ENCODE assay signal across 22 cellular contexts in the genomic region with DNA sequence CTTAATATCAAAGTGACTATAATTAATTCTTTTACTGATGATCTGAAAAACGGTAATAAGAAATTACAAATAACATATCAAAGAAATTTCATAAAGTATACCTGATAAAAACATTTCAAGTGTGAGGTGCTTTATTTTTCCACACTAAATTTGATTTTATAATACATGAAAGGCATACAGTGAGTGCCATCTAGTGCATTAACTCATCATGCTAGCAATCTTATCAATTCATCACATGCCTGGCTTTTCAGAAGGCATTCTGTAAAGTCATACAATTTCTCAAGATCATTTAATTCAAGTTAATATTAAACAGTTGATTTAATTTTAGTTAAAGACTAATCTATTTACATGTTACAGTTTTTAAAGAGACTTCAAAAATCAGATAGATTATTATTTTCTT.
DNase-seq lines count a peak whose midpoint lies in the region; ATAC-seq, FAIRE-seq and TF ChIP-seq lines count a peak whose summit lies in the region.
"Had no signal": no experiment of that assay in that cellular context is flagged by ENCODE, and none has a peak within 500 bp of the region (broad histone marks: within the 10 kb centered on the region; RNA-seq: fewer than 3 reads in every experiment).

No MANE protein-coding gene starts in this region.

- no peaks in the 10 kb centered on the region for H3K9me3 ChIP-seq in liver (ENCODE audit: control insufficient read depth in 4 of 4, low read length in 3 of 4)
- H3K9me3 ChIP-seq in HepG2 (ENCODE audit: low read length), result no peaks in the 10 kb centered on the region
- H3K9me3 ChIP-seq in mammary epithelial cell (replicated peaks; ENCODE audit: insufficient read depth, low read length), result no peaks in the 10 kb centered on the region
- H3K9me3 ChIP-seq: HAP-1, MG63, Peyer's patch had no signal

- TF ChIP-seq RAD21 in liver (IDR thresholded peaks at IDR 0.05) (peak; percentile 31 to 47), HepG2 (CRISPR knock-in tag; IDR thresholded peaks at IDR 0.05) (no peak)

- in situ Hi-C loops in HepG2 (cut with HindIII; ENCODE audit: extremely low pct_ligation_motif_present, low pct_unique_long_range_greater_than_20kb) (no loop called here), mammary epithelial cell (cut with MboI; ENCODE audit: low sequenced_read_pairs in 2 of 2) (no loop called here)

- H4K20me1 ChIP-seq in HepG2 (ENCODE audit: insufficient read depth, low read length), result no peaks in the 10 kb centered on the region
- H4K20me1 ChIP-seq in mammary epithelial cell (ENCODE audit: insufficient read depth, low read length), result no peaks in the 10 kb centered on the region

- DNase-seq in HepG2 (ENCODE audit: low spot score), result no peak
- DNase-seq in mammary epithelial cell, result no peak
- peak; percentile 14 for DNase-seq in iris pigment epithelial cell (ENCODE audit: low read depth)
- no peak for DNase-seq in middle frontal gyrus (ENCODE audit: extremely low spot score, low spot score)
- DNase-seq in activated CD4-positive, alpha-beta T cell treated with anti-CD3 and anti-CD28 coated beads for 48 hours, result no peak
- DNase-seq: 8988T, DMS 273 treated with DMSO at 0.1 percent for 48 hours, GF-D8, GM23248, Karpas-422, MG63, NCI-H1048, NCI-H1436 treated with DMSO at 0.1 percent for 48 hours, NCI-H2029, NCI-H2171, NCI-H526, Peyer's patch, SHP77 had no signal

- H2AFZ ChIP-seq in HepG2 (ENCODE audit: low read length), result no peak overlapping the region
- H2AFZ ChIP-seq in mammary epithelial cell (ENCODE audit: low read depth, low read length), result no peak overlapping the region
- H2AFZ ChIP-seq: GM23248 had no signal

- intact Hi-C loops in HepG2 (cut with micrococcal nuclease; ENCODE audit: unreplicated experiment), result no loop called here
- intact Hi-C loops in mammary epithelial cell (cut with micrococcal nuclease), result loop anchor here (1.0 to 5.0 kb wide), 2 partner anchors 201 to 1203 kb away; no protein-coding TSS in a partner anchor

- H3K4me1 ChIP-seq in liver (ENCODE audit: control insufficient read depth in 4 of 4, insufficient read depth in 4 of 4, low read length in 3 of 4), result no peaks in the 10 kb centered on the region
- H3K4me1 ChIP-seq in HepG2 (ENCODE audit: insufficient read depth, low read length), result no peaks in the 10 kb centered on the region
- H3K4me1 ChIP-seq in mammary epithelial cell (ENCODE audit: insufficient read depth, low read length), result no peaks in the 10 kb centered on the region
- H3K4me1 ChIP-seq: HAP-1, Peyer's patch had no signal

- no peak overlapping the region for H3K4me3 ChIP-seq in liver (ENCODE audit: low read depth in 1 of 3, low read length in 3 of 3)
- H3K4me3 ChIP-seq in HepG2 (replicated peaks in 1 of 3; ENCODE audit: insufficient read depth in 1 of 3, low read depth in 2 of 3, low read length in 3 of 3), result no peak overlapping the region
- no peak overlapping the region for H3K4me3 ChIP-seq in mammary epithelial cell (replicated peaks in 1 of 3; ENCODE audit: insufficient read depth in 1 of 3, low read depth in 2 of 3, low read length in 3 of 3)
- H3K4me3 ChIP-seq: GM23248, HAP-1, MG63, Peyer's patch had no signal

- no TSS peak for BruUV-seq in HepG2 (replicated peaks; lab: Mats Ljungman, UMichigan)
- BruUV-seq in mammary epithelial cell (replicated peaks; lab: Mats Ljungman, UMichigan), result no TSS peak

- TF ChIP-seq CTCF in liver (IDR thresholded peaks at IDR 0.05; ENCODE audit: low read depth, low read length, missing input control) (no peak), HepG2 (CRISPR knock-in tag; IDR thresholded peaks at IDR 0.05) (no peak), mammary epithelial cell (conservative IDR thresholded peaks at IDR 0.05 in 1 of 2, IDR thresholded peaks at IDR 0.05 in 1 of 2; ENCODE audit: extremely low read depth in 1 of 2, insufficient read depth in 1 of 2, low read depth in 1 of 2, low read length in 2 of 2) (peak; percentile 15 to 46)

- H3K4me2 ChIP-seq in HepG2 (ENCODE audit: low read depth, low read length) (no peak overlapping the region), mammary epithelial cell (ENCODE audit: insufficient read depth, low read depth, low read length) (no peak overlapping the region)

- no peak for TF ChIP-seq EP300 in HepG2 (IDR thresholded peaks at IDR 0.05; ENCODE audit: low read depth in 2 of 2, low read length in 2 of 2)
- no peak for TF ChIP-seq EP300 in HepG2 (CRISPR knock-in tag; IDR thresholded peaks at IDR 0.05; ENCODE audit: borderline replicate concordance)

- CTCF ChIA-PET in HepG2 (lab: Yijun Ruan, JAX; ENCODE audit: low intra/inter-chr PET ratio, low total read pairs) (no interaction called here), mammary epithelial cell (lab: Charles Lee; ENCODE audit: low non-redundant PET) (no interaction called here)

- dilution Hi-C loops in mammary epithelial cell (cut with HindIII; ENCODE audit: low sequenced_read_pairs), result no loop called here

- ATAC-seq in HepG2, result no peak
- ATAC-seq in GM18861 (IDR thresholded peaks at IDR 0.05; ENCODE audit: unreplicated experiment), result no peak
- ATAC-seq in GM19452 (IDR thresholded peaks at IDR 0.05; ENCODE audit: unreplicated experiment), result no peak

- H3K27ac ChIP-seq in liver (ENCODE audit: low read depth in 1 of 2, low read length in 2 of 2) (no peak overlapping the region), HepG2 (ENCODE audit: extremely low read length, insufficient read depth, low read length) (no peak overlapping the region), mammary epithelial cell (ENCODE audit: insufficient read depth, low read depth, low read length) (no peak overlapping the region)
- H3K27ac ChIP-seq: GM23248, Peyer's patch had no signal

- no peak for FAIRE-seq in HepG2 (lab: Jason Lieb, UNC)

- H3K36me3 ChIP-seq in liver (ENCODE audit: control insufficient read depth in 4 of 4, insufficient read depth in 3 of 4, low read depth in 1 of 4, low read length in 3 of 4), result no peaks in the 10 kb centered on the region
- H3K36me3 ChIP-seq in HepG2 (replicated peaks in 1 of 2; ENCODE audit: control insufficient read depth in 1 of 2, insufficient read depth in 2 of 2, low read length in 2 of 2), result no peaks in the 10 kb centered on the region
- H3K36me3 ChIP-seq in mammary epithelial cell (ENCODE audit: insufficient read depth, low read length), result no peaks in the 10 kb centered on the region
- H3K36me3 ChIP-seq: HAP-1, MG63, Peyer's patch had no signal

- no peaks in the 10 kb centered on the region for H3K79me2 ChIP-seq in HepG2 (ENCODE audit: insufficient read depth, low read length)
- no peaks in the 10 kb centered on the region for H3K79me2 ChIP-seq in mammary epithelial cell (ENCODE audit: insufficient read depth, low read length)

- H3K27me3 ChIP-seq in liver (ENCODE audit: control insufficient read depth in 4 of 4, insufficient read depth in 4 of 4, low read length in 3 of 4) (peaks cover 0 to 3% (median 0%) of the 10 kb centered on the region in 4 donors), HepG2 (ENCODE audit: control insufficient read depth in 1 of 2, insufficient read depth in 2 of 2, low read length in 2 of 2) (no peaks in the 10 kb centered on the region), mammary epithelial cell (ENCODE audit: insufficient read depth, low read length) (no peaks in the 10 kb centered on the region)
- H3K27me3 ChIP-seq: MG63, Peyer's patch had no signal

- 44% methylated on average over 1 of the region's 1 CpG for WGBS in liver
- 0% methylated on average over 1 of the region's 1 CpG for WGBS in HepG2 (ENCODE audit: low lambda C conversion rate)
- 57% methylated on average over 1 of the region's 1 CpG for WGBS in mammary epithelial cell (ENCODE audit: low coverage, missing lambda C conversion rate)

- no peak for TF ChIP-seq POLR2A in HepG2 (IDR thresholded peaks at IDR 0.05; ENCODE audit: insufficient read depth in 1 of 2, low read depth in 2 of 2, low read length in 2 of 2)

- no peak overlapping the region for H3K9ac ChIP-seq in liver (ENCODE audit: low read depth in 1 of 2, low read length in 2 of 2)
- no peak overlapping the region for H3K9ac ChIP-seq in HepG2 (ENCODE audit: insufficient read depth, low read depth, low read length)
- no peak overlapping the region for H3K9ac ChIP-seq in mammary epithelial cell (ENCODE audit: insufficient read depth, low read length)
- H3K9ac ChIP-seq: GM23248 had no signal

- POLR2A ChIA-PET in HepG2 (lab: Yijun Ruan, JAX), result no interaction called here

TF ChIP-seq in liver, 16 proteins besides CTCF, POLR2A, EP300 and RAD21 (continues in another document):
- TF ChIP-seq HNF4G (IDR thresholded peaks at IDR 0.05) (no peak), GABPA (IDR thresholded peaks at IDR 0.05 in 1 of 2, conservative IDR thresholded peaks at IDR 0.05 in 1 of 2) (no peak)
- TF ChIP-seq, protein P1, sequence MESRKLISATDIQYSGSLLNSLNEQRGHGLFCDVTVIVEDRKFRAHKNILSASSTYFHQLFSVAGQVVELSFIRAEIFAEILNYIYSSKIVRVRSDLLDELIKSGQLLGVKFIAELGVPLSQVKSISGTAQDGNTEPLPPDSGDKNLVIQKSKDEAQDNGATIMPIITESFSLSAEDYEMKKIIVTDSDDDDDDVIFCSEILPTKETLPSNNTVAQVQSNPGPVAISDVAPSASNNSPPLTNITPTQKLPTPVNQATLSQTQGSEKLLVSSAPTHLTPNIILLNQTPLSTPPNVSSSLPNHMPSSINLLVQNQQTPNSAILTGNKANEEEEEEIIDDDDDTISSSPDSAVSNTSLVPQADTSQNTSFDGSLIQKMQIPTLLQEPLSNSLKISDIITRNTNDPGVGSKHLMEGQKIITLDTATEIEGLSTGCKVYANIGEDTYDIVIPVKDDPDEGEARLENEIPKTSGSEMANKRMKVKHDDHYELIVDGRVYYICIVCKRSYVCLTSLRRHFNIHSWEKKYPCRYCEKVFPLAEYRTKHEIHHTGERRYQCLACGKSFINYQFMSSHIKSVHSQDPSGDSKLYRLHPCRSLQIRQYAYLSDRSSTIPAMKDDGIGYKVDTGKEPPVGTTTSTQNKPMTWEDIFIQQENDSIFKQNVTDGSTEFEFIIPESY (IDR thresholded peaks at IDR 0.05), result no peak

TF ChIP-seq in HepG2, 621 proteins besides CTCF, POLR2A, EP300 and RAD21 (continues in another document):
- TF ChIP-seq SP2 (CRISPR knock-in tag; IDR thresholded peaks at IDR 0.05), result no peak

Comparison
In these comparisons a context has a peak if more than half of its experiments do, and no peak if none do; other contexts are left out.
1. CTCF ChIP-seq: peak in mammary epithelial cell (2 of 2); none in liver (single experiment) and HepG2 (single experiment).